Comparison of ENCODE assay signal across 9 cellular contexts in the genomic region with DNA sequence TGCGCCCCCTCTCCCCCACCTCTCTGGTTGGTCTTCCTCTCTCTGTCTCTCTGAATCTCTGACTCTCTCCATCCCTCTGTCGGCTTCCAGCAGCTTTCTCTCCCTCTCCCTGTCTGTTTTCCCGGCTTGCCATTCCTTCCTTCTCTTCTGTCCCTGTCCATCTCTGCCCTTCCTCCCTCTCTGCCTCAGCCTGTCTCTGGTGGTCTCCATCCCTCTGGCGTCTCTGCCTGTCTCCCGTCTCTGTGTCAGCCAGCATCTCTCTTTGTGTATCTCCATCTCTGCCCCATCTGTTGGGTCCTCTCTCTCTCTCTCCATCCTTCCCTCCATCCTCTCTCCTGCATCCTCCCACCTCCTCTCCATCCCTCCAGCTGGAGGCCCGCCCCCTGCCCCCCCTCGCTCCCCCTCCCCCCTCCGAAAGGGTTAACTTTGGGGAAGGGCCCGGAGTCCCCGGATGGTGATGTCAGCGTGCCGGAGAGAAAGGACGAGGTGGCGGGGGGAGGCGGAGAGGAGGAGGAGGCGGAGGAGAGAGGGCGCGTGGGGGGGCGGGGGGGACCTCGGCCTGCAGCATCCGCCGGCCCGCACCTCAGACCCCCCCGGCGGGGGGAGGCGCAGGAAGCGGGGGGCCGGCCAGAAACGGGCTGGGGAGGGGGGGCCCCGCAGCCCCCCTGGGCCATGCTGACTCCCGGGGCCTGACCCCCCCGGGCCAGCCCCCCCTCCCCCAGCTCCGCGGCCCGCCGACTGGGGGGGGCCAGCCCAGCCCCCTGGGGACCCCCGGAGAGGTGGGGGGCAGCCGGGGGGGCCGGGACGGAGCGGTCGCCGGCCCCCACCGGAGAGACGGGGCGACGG. TPM values are rescaled to one million over a fixed set of nuclear protein-coding genes. Genes with fewer than 3 reads are reported as not detected.
A peak's percentile ranks its signal among the peaks of the same experiment; 100 is the strongest.
DNase-seq lines count a peak whose midpoint lies in the region; ATAC-seq and TF ChIP-seq lines count a peak whose summit lies in the region.
"Had no signal": no experiment of that assay in that cellular context is flagged by ENCODE, and none has a peak within 500 bp of the region (broad histone marks: within the 10 kb centered on the region; RNA-seq: fewer than 3 reads in every experiment).

TSS of gene BRSK1 (plus strand) at position 450 of the 846 bp plus-strand sequence. CDS start 446 bp downstream, outside the sequence.

- H3K36me3 ChIP-seq in Karpas-422 (ENCODE audit: insufficient read depth, low read length) = no peaks in the 10 kb centered on the region

- no peaks in the 10 kb centered on the region for H3K9me2 ChIP-seq in Karpas-422 (replicated peaks; ENCODE audit: insufficient read depth, low read length)

- H3K4me2 ChIP-seq in Karpas-422 (ENCODE audit: low read depth, low read length, poor library complexity, severe bottlenecking) = peak within 1 kb of the TSS; percentile 58

- H3K4me1 Mint-ChIP-seq in T-helper 2 cell treated with Interferon-gamma antibody and Interleukin-4, amounts not matched to agents 5 μg/mL and 100 μg/mL, for 36 hours (ENCODE audit: low read depth) = peaks cover 22% of the 10 kb centered on the region
- peaks cover 21 to 32% of the 10 kb centered on the region in 2 donors for H3K4me1 Mint-ChIP-seq in stimulated activated naive B cell treated with anti-CD40 and anti-IgM and Interleukin-4, amounts not matched to agents 10 μg/mL and 1 μg/mL and 100 μg/mL, for 72 hours

- H3K27me3 ChIP-seq in AG04450 (ENCODE audit: control insufficient read depth, insufficient read depth, low read length) (no peaks in the 10 kb centered on the region), Karpas-422 (ENCODE audit: low read length) (no peaks in the 10 kb centered on the region), layer of hippocampus (ENCODE audit: control insufficient read depth, insufficient read depth, low read length) (no peaks in the 10 kb centered on the region)

- peak within 1 kb of the TSS; percentile 61 for H3K4me3 ChIP-seq in AG04450 (ENCODE audit: low read depth, low read length)
- H3K4me3 ChIP-seq in Karpas-422 (ENCODE audit: low read length) = peak within 1 kb of the TSS; percentile 55; the same call in 1 of the 2 replicates
- H3K4me3 ChIP-seq: GM12878 had no signal

- peaks cover 24% of the 10 kb centered on the region for H3K4me1 ChIP-seq in Karpas-422 (ENCODE audit: low read length)

- peaks cover 8% of the 10 kb centered on the region for H3K79me2 ChIP-seq in Karpas-422 (ENCODE audit: low read length)

- H3K4me3 Mint-ChIP-seq in T-helper 2 cell treated with Interferon-gamma antibody and Interleukin-4, amounts not matched to agents 5 μg/mL and 100 μg/mL, for 36 hours = peak within 1 kb of the TSS; percentile 65
- H3K4me3 Mint-ChIP-seq in stimulated activated naive B cell treated with anti-CD40 and anti-IgM and Interleukin-4, amounts not matched to agents 10 μg/mL and 1 μg/mL and 100 μg/mL, for 72 hours = peak within 1 kb of the TSS; percentile 4 to 40

- DNase-seq in AG04450 (ENCODE audit: low read depth, low spot score) (no peak), Karpas-422 (peak; percentile 87), UCSD-AML1 (lab: John Stamatoyannopoulos, UW; ENCODE audit: unreplicated experiment) (no peak)
- peak; percentile 14 for DNase-seq in T-helper 2 cell treated with Interferon-gamma antibody and Interleukin-4, amounts not matched to agents 5 μg/mL and 100 μg/mL, for 36 hours (ENCODE audit: low spot score)
- DNase-seq in central memory CD4-positive, alpha-beta T cell = peak; percentile 25
- no peak for DNase-seq in stimulated activated naive B cell treated with anti-CD40 and anti-IgM and Interleukin-4, amounts not matched to agents 10 μg/mL and 1 μg/mL and 100 μg/mL, for 72 hours

- H3K9me3 Mint-ChIP-seq in T-helper 2 cell treated with Interferon-gamma antibody and Interleukin-4, amounts not matched to agents 5 μg/mL and 100 μg/mL, for 36 hours = no peaks in the 10 kb centered on the region
- no peaks in the 10 kb centered on the region for H3K9me3 Mint-ChIP-seq in stimulated activated naive B cell treated with anti-CD40 and anti-IgM and Interleukin-4, amounts not matched to agents 10 μg/mL and 1 μg/mL and 100 μg/mL, for 72 hours

- peak within 1 kb of the TSS; percentile 74; the same call in 1 of the 2 replicates for H2AFZ ChIP-seq in Karpas-422 (ENCODE audit: low read length)

- H3K27ac ChIP-seq in AG04450 (ENCODE audit: low read depth, low read length) (no peak within 1 kb of the TSS), Karpas-422 (ENCODE audit: low read length) (peak within 1 kb of the TSS; percentile 35; the same call in 1 of the 2 replicates), layer of hippocampus (ENCODE audit: low read depth, low read length) (peak within 1 kb of the TSS; percentile 98)

- TF ChIP-seq CTCF in AG04450 (IDR thresholded peaks at IDR 0.05; ENCODE audit: low read depth, low read length) = no peak

- H3K36me3 Mint-ChIP-seq in T-helper 2 cell treated with Interferon-gamma antibody and Interleukin-4, amounts not matched to agents 5 μg/mL and 100 μg/mL, for 36 hours (ENCODE audit: low read depth) = peaks cover 3% of the 10 kb centered on the region
- peaks cover 4 to 5% of the 10 kb centered on the region in 2 donors for H3K36me3 Mint-ChIP-seq in stimulated activated naive B cell treated with anti-CD40 and anti-IgM and Interleukin-4, amounts not matched to agents 10 μg/mL and 1 μg/mL and 100 μg/mL, for 72 hours

- no peak for ATAC-seq in stimulated activated naive B cell treated with anti-CD40 and anti-IgM and Interleukin-4, amounts not matched to agents 10 μg/mL and 1 μg/mL and 100 μg/mL, for 72 hours (replicated peaks)
- no peak for ATAC-seq in GM21528 (IDR thresholded peaks at IDR 0.05; ENCODE audit: low FRiP score, unreplicated experiment)
- ATAC-seq: GM12878 had no signal

- POLR2A ChIA-PET in AG04450 (lab: Yijun Ruan, JAX) = interaction anchor here (0.6 to 2.5 kb wide), 3 partner anchors 25 to 100 kb away, joined by 3 to 6 read pairs (median 3); partner anchors contain the start of gene PPP6R1

- H3K9ac ChIP-seq in Karpas-422 (ENCODE audit: low read length) = peak within 1 kb of the TSS; percentile 72

- CTCF ChIA-PET in AG04450 (lab: Charles Lee) = interaction anchor here (1.4 to 2.1 kb wide), 2 partner anchors 8 to 18 kb away, joined by 5 to 7 read pairs; no protein-coding TSS in a partner anchor

- peaks cover 5% of the 10 kb centered on the region for H3K27me3 Mint-ChIP-seq in T-helper 2 cell treated with Interferon-gamma antibody and Interleukin-4, amounts not matched to agents 5 μg/mL and 100 μg/mL, for 36 hours (ENCODE audit: low read depth)
- H3K27me3 Mint-ChIP-seq in stimulated activated naive B cell treated with anti-CD40 and anti-IgM and Interleukin-4, amounts not matched to agents 10 μg/mL and 1 μg/mL and 100 μg/mL, for 72 hours = peaks cover 9 to 15% of the 10 kb centered on the region in 2 donors

- H4K20me1 ChIP-seq in Karpas-422 (ENCODE audit: insufficient read depth, low read depth, low read length) = no peaks in the 10 kb centered on the region

- H3K27ac Mint-ChIP-seq in T-helper 2 cell treated with Interferon-gamma antibody and Interleukin-4, amounts not matched to agents 5 μg/mL and 100 μg/mL, for 36 hours = peak within 1 kb of the TSS; percentile 37
- peak within 1 kb of the TSS; percentile 22 for H3K27ac Mint-ChIP-seq in stimulated activated naive B cell treated with anti-CD40 and anti-IgM and Interleukin-4, amounts not matched to agents 10 μg/mL and 1 μg/mL and 100 μg/mL, for 72 hours

- H3K9me3 ChIP-seq in AG04450 (ENCODE audit: control insufficient read depth, insufficient read depth, low read length) (no peaks in the 10 kb centered on the region; the same call in 1 of the 2 replicates), Karpas-422 (ENCODE audit: low read length) (no peaks in the 10 kb centered on the region)

RNA-seq across cellular contexts. Expression of gene BRSK1, which starts in this region (rescaled TPM):
- 9.5 and 11.2 TPM in 2 replicates for polyA plus RNA-seq in AG04450 (2011; rRNA removed)
- polyA minus RNA-seq in AG04450 (2011; rRNA and poly(A)+ RNA removed) = 6.7 and 11.6 TPM in 2 replicates
- total RNA-seq in Karpas-422 (2014; rRNA removed; shearing (Covaris generic); ENCODE audit: low replicate concordance) = 15.5 and 31.0 TPM in 2 replicates

Comparison
In these comparisons a context has a peak if more than half of its experiments do, and no peak if none do; other contexts are left out.
1. DNase-seq: peak in Karpas-422 (single experiment), T-helper 2 cell treated with Interferon-gamma antibody and Interleukin-4, amounts not matched to agents 5 μg/mL and 100 μg/mL, for 36 hours (single experiment) and central memory CD4-positive, alpha-beta T cell (single experiment); none in AG04450 (single experiment), stimulated activated naive B cell treated with anti-CD40 and anti-IgM and Interleukin-4, amounts not matched to agents 10 μg/mL and 1 μg/mL and 100 μg/mL, for 72 hours (single experiment) and UCSD-AML1 (single experiment).